In genomic region chr10:72331575-72332422, GRCh38 we compare ENCODE assay signal across 1 cellular context.
TF ChIP-seq lines count a peak whose summit lies in the region.

No MANE protein-coding gene starts in this region.

TF ChIP-seq in WTC11, 78 proteins besides CTCF, POLR2A, EP300 and RAD21 (continued from another document):
- TF ChIP-seq, protein P1, sequence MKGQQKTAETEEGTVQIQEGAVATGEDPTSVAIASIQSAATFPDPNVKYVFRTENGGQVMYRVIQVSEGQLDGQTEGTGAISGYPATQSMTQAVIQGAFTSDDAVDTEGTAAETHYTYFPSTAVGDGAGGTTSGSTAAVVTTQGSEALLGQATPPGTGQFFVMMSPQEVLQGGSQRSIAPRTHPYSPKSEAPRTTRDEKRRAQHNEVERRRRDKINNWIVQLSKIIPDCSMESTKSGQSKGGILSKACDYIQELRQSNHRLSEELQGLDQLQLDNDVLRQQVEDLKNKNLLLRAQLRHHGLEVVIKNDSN (CRISPR knock-in tag; IDR thresholded peaks at IDR 0.05): no peak
- no peak for TF ChIP-seq ESRRA (CRISPR knock-in tag; IDR thresholded peaks at IDR 0.05; ENCODE audit: borderline replicate concordance)
- no peak for TF ChIP-seq JAZF1 (CRISPR knock-in tag; IDR thresholded peaks at IDR 0.05)
- TF ChIP-seq ZNF121 (CRISPR knock-in tag; IDR thresholded peaks at IDR 0.05): peak; percentile 72
- 0 out of 2 replicates have a peak, but pooled peaks have one; percentile 65 for TF ChIP-seq ZNF232 (CRISPR knock-in tag; IDR thresholded peaks at IDR 0.05)
